Comparison of ENCODE assay signal across 1 cellular context in genomic region chr7:140214075-140214684, GRCh38.
TF ChIP-seq lines count a peak whose summit lies in the region.

No MANE protein-coding gene starts in this region.

TF ChIP-seq in HepG2, 621 proteins besides CTCF, POLR2A, EP300 and RAD21 (continued from another document):
- TF ChIP-seq ARID5B (CRISPR knock-in tag; IDR thresholded peaks at IDR 0.05) (0 out of 2 replicates have a peak, but pooled peaks have one; percentile 15), BRD4 (CRISPR knock-in tag; IDR thresholded peaks at IDR 0.05) (no peak), MAFF (IDR thresholded peaks at IDR 0.05; ENCODE audit: low read depth, low read length) (peak; percentile 58), ZNF3 (CRISPR knock-in tag; IDR thresholded peaks at IDR 0.05) (peak; percentile 89), FOSL2 (CRISPR knock-in tag; IDR thresholded peaks at IDR 0.05) (0 out of 2 replicates have a peak, but pooled peaks have one; percentile 41), KLF15 (CRISPR knock-in tag; IDR thresholded peaks at IDR 0.05; ENCODE audit: borderline replicate concordance) (no peak)
